9 cellular contexts compared by ENCODE assay signal in genomic region chr22:31625661-31626426, GRCh38. TPM values are rescaled to one million over a fixed set of nuclear protein-coding genes. Genes with fewer than 3 reads are reported as not detected.
DNase-seq lines count a peak whose midpoint lies in the region; ATAC-seq and TF ChIP-seq lines count a peak whose summit lies in the region.
"Had no signal": no experiment of that assay in that cellular context is flagged by ENCODE, and none has a peak within 500 bp of the region (broad histone marks: within the 10 kb centered on the region; RNA-seq: fewer than 3 reads in every experiment).

No MANE protein-coding gene starts in this region.

- TF ChIP-seq CTCF in cardiac muscle cell (IDR thresholded peaks at IDR 0.05; ENCODE audit: low read depth, low read length) (no peak), upper lobe of right lung (IDR thresholded peaks at IDR 0.05) (no peak)

- DNase-seq in cardiac muscle cell (ENCODE audit: low read depth in 1 of 2, low spot score in 1 of 2) (peak; percentile 45 to 56), cardiac septum (ENCODE audit: low spot score) (no peak), midbrain (lab: John Stamatoyannopoulos, UW) (peak; percentile 37), upper lobe of right lung (no peak), cortex of kidney (lab: John Stamatoyannopoulos, UW) (no peak), Kasumi-1 (lab: John Stamatoyannopoulos, UW) (no peak)
- DNase-seq in effector memory CD4-positive, alpha-beta T cell, result no peak
- no peak for DNase-seq in effector CD8-positive, alpha-beta T cell (lab: John Stamatoyannopoulos, UW)

- H3K27me3 ChIP-seq in cardiac muscle cell, result no peaks in the 10 kb centered on the region
- H3K27me3 ChIP-seq in effector memory CD4-positive, alpha-beta T cell (replicated peaks; ENCODE audit: control insufficient read depth, insufficient read depth, low read length, poor library complexity, severe bottlenecking), result no peaks in the 10 kb centered on the region
- no peaks in the 10 kb centered on the region for H3K27me3 ChIP-seq in upper lobe of right lung

- no peak overlapping the region for H3K27ac ChIP-seq in cardiac muscle cell
- H3K27ac ChIP-seq in effector memory CD4-positive, alpha-beta T cell (ENCODE audit: insufficient read depth, low read length, poor library complexity, severe bottlenecking), result peak overlapping the region; percentile 10
- H3K27ac ChIP-seq in upper lobe of right lung, result peak overlapping the region; percentile 66
- H3K27ac ChIP-seq: KMS-11 had no signal

- intact Hi-C loops in cardiac septum (cut with DNase I), result no loop called here
- intact Hi-C loops in upper lobe of right lung (cut with DNase I), result no loop called here

- H3K9me3 ChIP-seq in cardiac muscle cell (ENCODE audit: low read depth) (no peaks in the 10 kb centered on the region), upper lobe of right lung (no peaks in the 10 kb centered on the region)
- no peaks in the 10 kb centered on the region for H3K9me3 ChIP-seq in effector memory CD4-positive, alpha-beta T cell (ENCODE audit: control insufficient read depth, low read length)

- H3K4me3 ChIP-seq in cardiac muscle cell (no peak overlapping the region), upper lobe of right lung (no peak overlapping the region)
- H3K4me3 ChIP-seq in effector memory CD4-positive, alpha-beta T cell (ENCODE audit: insufficient read depth, low read depth, low read length, poor library complexity, severe bottlenecking), result no peak overlapping the region

- ATAC-seq in upper lobe of right lung, result no peak

- H3K36me3 ChIP-seq in cardiac muscle cell (peaks cover 2% of the 10 kb centered on the region), upper lobe of right lung (peaks cover 14% of the 10 kb centered on the region)
- peaks cover 5% of the 10 kb centered on the region for H3K36me3 ChIP-seq in effector memory CD4-positive, alpha-beta T cell (ENCODE audit: control insufficient read depth, insufficient read depth, low read length)

- H3K4me1 ChIP-seq in cardiac muscle cell (ENCODE audit: low read depth), result peaks cover 8% of the 10 kb centered on the region
- peaks cover 13% of the 10 kb centered on the region for H3K4me1 ChIP-seq in effector memory CD4-positive, alpha-beta T cell (ENCODE audit: control insufficient read depth, insufficient read depth, low read length, poor library complexity, severe bottlenecking)
- peaks cover 41% of the 10 kb centered on the region for H3K4me1 ChIP-seq in upper lobe of right lung

RNA-seq across cellular contexts. Expression of gene PISD, which starts 36.2 kb away (rescaled TPM):
- 30.8 and 39.6 TPM in 2 replicates for total RNA-seq in cardiac muscle cell
- 30.4 and 31.2 TPM in 2 replicates for polyA plus RNA-seq in cardiac muscle cell
- total RNA-seq in cardiac septum, result 20.2 TPM
- total RNA-seq in upper lobe of right lung, result 51.2 TPM

Comparison
In these comparisons a context has a peak if more than half of its experiments do, and no peak if none do; other contexts are left out.
1. DNase-seq: peak in cardiac muscle cell (2 of 2) and midbrain (single experiment); none in cardiac septum (single experiment), effector memory CD4-positive, alpha-beta T cell (0 of 3), upper lobe of right lung (single experiment), effector CD8-positive, alpha-beta T cell (single experiment), cortex of kidney (single experiment) and Kasumi-1 (0 of 2).